ENCODE assay signal across 23 cellular contexts in genomic region chr10:73306171-73306708, GRCh38. TPM values are rescaled to one million over a fixed set of nuclear protein-coding genes. Genes with fewer than 3 reads are reported as not detected.
DNase-seq lines count a peak whose midpoint lies in the region; ATAC-seq, FAIRE-seq and TF ChIP-seq lines count a peak whose summit lies in the region.
"Had no signal": no experiment of that assay in that cellular context is flagged by ENCODE, and none has a peak within 500 bp of the region (broad histone marks: within the 10 kb centered on the region; RNA-seq: fewer than 3 reads in every experiment).

No MANE protein-coding gene starts in this region.

- no peak overlapping the region for H3K4me2 ChIP-seq in HepG2 (ENCODE audit: low read depth, low read length)
- no peak overlapping the region for H3K4me2 ChIP-seq in K562 (ENCODE audit: insufficient read depth, low read length)
- H3K4me2 ChIP-seq: A549; BLaER1 treated with 17β-estradiol and CSF1 and Interleukin-3, amounts not matched to agents 10 nM and 100 nM; GM23338 had no signal

- CTCF ChIA-PET in HepG2 (lab: Yijun Ruan, JAX; ENCODE audit: low intra/inter-chr PET ratio, low total read pairs): no interaction called here
- CTCF ChIA-PET in HEK293 (lab: Yijun Ruan, JAX): no interaction called here
- CTCF ChIA-PET in K562 (lab: Yijun Ruan, JAX; ENCODE audit: low intra/inter-chr PET ratio): interaction anchor here (0.6 kb wide), 1 partner anchor 448 kb away, joined by 3 read pairs; no protein-coding TSS in a partner anchor

- no peak for DNase-seq in HepG2 (ENCODE audit: low spot score)
- no peak for DNase-seq in right lobe of liver
- no peak for DNase-seq in K562 (ENCODE audit: extremely low read depth in 1 of 4, low spot score in 3 of 4)
- DNase-seq in DMS153 treated with DMSO at 0.1 percent for 48 hours (lab: John Stamatoyannopoulos, UW; ENCODE audit: unreplicated experiment): no peak
- no peak for DNase-seq in NCI-H2029 (lab: John Stamatoyannopoulos, UW)
- DNase-seq: 8988T; ACHN; AML-193; BE2C; Calu3; CD4-positive, alpha-beta memory T cell; COR-L47; DMS79 treated with DMSO at 0.1 percent for 48 hours; GF-D8; H9; HFFc6 had no signal

- no peaks in the 10 kb centered on the region for H3K9me1 ChIP-seq in K562 (ENCODE audit: control insufficient read depth, insufficient read depth, low read length)

- FAIRE-seq in HepG2 (lab: Jason Lieb, UNC) (no peak), K562 (lab: Jason Lieb, UNC) (no peak)
- FAIRE-seq: A549, GM12891 had no signal

- POLR2A ChIA-PET in HepG2 (lab: Yijun Ruan, JAX): no interaction called here
- POLR2A ChIA-PET in HEK293 (lab: Yijun Ruan, JAX): no interaction called here
- POLR2A ChIA-PET in K562 (lab: Yijun Ruan, JAX): interaction anchor here (0.8 to 1.0 kb wide), 2 partner anchors 8 to 13 kb away, joined by 3 read pairs; no protein-coding TSS in a partner anchor

- no peaks in the 10 kb centered on the region for H4K20me1 ChIP-seq in HepG2 (ENCODE audit: insufficient read depth, low read length)
- no peaks in the 10 kb centered on the region for H4K20me1 ChIP-seq in K562 (replicated peaks; ENCODE audit: control insufficient read depth, insufficient read depth, low read length)
- H4K20me1 ChIP-seq: BLaER1 treated with 17β-estradiol and CSF1 and Interleukin-3, amounts not matched to agents 10 nM and 100 nM had no signal

- BruUV-seq in HepG2 (replicated peaks; lab: Mats Ljungman, UMichigan) (no TSS peak), K562 (replicated peaks; lab: Mats Ljungman, UMichigan) (no TSS peak)

- TF ChIP-seq EP300 in HepG2 (IDR thresholded peaks at IDR 0.05; ENCODE audit: low read depth in 2 of 2, low read length in 2 of 2) (no peak), HepG2 (CRISPR knock-in tag; IDR thresholded peaks at IDR 0.05; ENCODE audit: borderline replicate concordance) (no peak), K562 (IDR thresholded peaks at IDR 0.05; ENCODE audit: low read length) (no peak)

- in situ Hi-C loops in HepG2 (cut with HindIII; ENCODE audit: extremely low pct_ligation_motif_present, low pct_unique_long_range_greater_than_20kb): no loop called here
- in situ Hi-C loops in K562 (cut with MboI): no loop called here

- no peak for TF ChIP-seq POLR2A in HepG2 (IDR thresholded peaks at IDR 0.05; ENCODE audit: insufficient read depth in 1 of 2, low read depth in 2 of 2, low read length in 2 of 2)
- TF ChIP-seq POLR2A in right lobe of liver (IDR thresholded peaks at IDR 0.05): no peak
- no peak for TF ChIP-seq POLR2A in K562 (conservative IDR thresholded peaks at IDR 0.05)

- TF ChIP-seq CTCF in HepG2 (CRISPR knock-in tag; IDR thresholded peaks at IDR 0.05) (no peak), right lobe of liver (IDR thresholded peaks at IDR 0.05) (no peak), HEK293 (tag by site-specific recombination; IDR thresholded peaks at IDR 0.05) (no peak), K562 (IDR thresholded peaks at IDR 0.05 in 2 of 3, conservative IDR thresholded peaks at IDR 0.05 in 1 of 3; ENCODE audit: insufficient read depth in 2 of 3, low read depth in 1 of 3, low read length in 3 of 3) (no peak)

- no peaks in the 10 kb centered on the region for H3K4me1 ChIP-seq in HepG2 (ENCODE audit: insufficient read depth, low read length)
- H3K4me1 ChIP-seq in right lobe of liver: no peaks in the 10 kb centered on the region
- no peaks in the 10 kb centered on the region for H3K4me1 ChIP-seq in HEK293 (ENCODE audit: control insufficient read depth, insufficient read depth, low read length)
- H3K4me1 ChIP-seq in K562 (replicated peaks in 1 of 2; ENCODE audit: control insufficient read depth in 2 of 2, insufficient read depth in 2 of 2, low read length in 2 of 2): no peaks in the 10 kb centered on the region
- H3K4me1 ChIP-seq: A549, BE2C had no signal

- no peaks in the 10 kb centered on the region for H3K9me3 ChIP-seq in HepG2 (ENCODE audit: low read length)
- peaks cover 0 to 7% (median 0%) of the 10 kb centered on the region in 4 donors for H3K9me3 ChIP-seq in right lobe of liver
- no peaks in the 10 kb centered on the region for H3K9me3 ChIP-seq in HEK293 (ENCODE audit: control insufficient read depth, insufficient read depth, low read depth, low read length)
- H3K9me3 ChIP-seq in K562 (replicated peaks; ENCODE audit: control insufficient read depth, insufficient read depth, low read depth, low read length): peaks cover 8% of the 10 kb centered on the region; the same call in 1 of the 2 replicates
- H3K9me3 ChIP-seq: BE2C had no signal

- no peak overlapping the region for H3K27ac ChIP-seq in HepG2 (ENCODE audit: extremely low read length, insufficient read depth, low read length)
- no peak overlapping the region for H3K27ac ChIP-seq in right lobe of liver
- H3K27ac ChIP-seq in HEK293 (ENCODE audit: extremely low read depth, low read depth, low read length): no peak overlapping the region
- H3K27ac ChIP-seq in K562 (ENCODE audit: extremely low read depth, low read depth, low read length): no peak overlapping the region
- H3K27ac ChIP-seq: A549; BLaER1 treated with 17β-estradiol and CSF1 and Interleukin-3, amounts not matched to agents 10 nM and 100 nM had no signal

- ATAC-seq in HepG2 (no peak), right lobe of liver (no peak), K562 (no peak), GM19467 (IDR thresholded peaks at IDR 0.05; ENCODE audit: unreplicated experiment) (no peak)
- ATAC-seq: A549, GM23338, HCT116 had no signal

- TF ChIP-seq RAD21 in HepG2 (CRISPR knock-in tag; IDR thresholded peaks at IDR 0.05) (no peak), K562 (CRISPR knock-in tag; conservative IDR thresholded peaks at IDR 0.05 in 1 of 2, IDR thresholded peaks at IDR 0.05 in 1 of 2) (no peak)

- H3K9ac ChIP-seq in HepG2 (ENCODE audit: insufficient read depth, low read depth, low read length): no peak overlapping the region
- H3K9ac ChIP-seq in K562 (ENCODE audit: insufficient read depth in 1 of 2, low read depth in 2 of 2, low read length in 2 of 2): no peak overlapping the region
- H3K9ac ChIP-seq: BLaER1 treated with 17β-estradiol and CSF1 and Interleukin-3, amounts not matched to agents 10 nM and 100 nM had no signal

- H3K27me3 ChIP-seq in HepG2 (ENCODE audit: control insufficient read depth in 1 of 2, insufficient read depth in 2 of 2, low read length in 2 of 2) (no peaks in the 10 kb centered on the region), right lobe of liver (no peaks in the 10 kb centered on the region), K562 (ENCODE audit: control insufficient read depth in 2 of 2, insufficient read depth in 2 of 2, low read length in 2 of 2) (no peaks in the 10 kb centered on the region)
- H3K27me3 ChIP-seq: BLaER1 treated with 17β-estradiol and CSF1 and Interleukin-3, amounts not matched to agents 10 nM and 100 nM had no signal

- intact Hi-C loops in HepG2 (cut with micrococcal nuclease; ENCODE audit: unreplicated experiment) (no loop called here), right lobe of liver (cut with DNase I) (no loop called here), K562 (cut with micrococcal nuclease) (no loop called here)

- H2AFZ ChIP-seq in HepG2 (ENCODE audit: low read length): no peak overlapping the region
- H2AFZ ChIP-seq in K562 (ENCODE audit: low read depth, low read length): no peak overlapping the region
- H2AFZ ChIP-seq: GM23338 had no signal

- H3K79me2 ChIP-seq in HepG2 (ENCODE audit: insufficient read depth, low read length) (no peaks in the 10 kb centered on the region), K562 (ENCODE audit: control insufficient read depth, insufficient read depth, low read length) (no peaks in the 10 kb centered on the region)

- H3K36me3 ChIP-seq in HepG2 (replicated peaks in 1 of 2; ENCODE audit: control insufficient read depth in 1 of 2, insufficient read depth in 2 of 2, low read length in 2 of 2): no peaks in the 10 kb centered on the region
- no peaks in the 10 kb centered on the region for H3K36me3 ChIP-seq in right lobe of liver
- H3K36me3 ChIP-seq in HEK293 (ENCODE audit: control insufficient read depth in 2 of 2, insufficient read depth in 1 of 2, low read length in 2 of 2): no peaks in the 10 kb centered on the region
- no peaks in the 10 kb centered on the region for H3K36me3 ChIP-seq in K562 (ENCODE audit: control insufficient read depth, insufficient read depth, low read length)
- H3K36me3 ChIP-seq: BE2C had no signal

- H3K4me3 ChIP-seq in HepG2 (replicated peaks in 1 of 3; ENCODE audit: insufficient read depth in 1 of 3, low read depth in 2 of 3, low read length in 3 of 3) (no peak overlapping the region), right lobe of liver (no peak overlapping the region), HEK293 (ENCODE audit: low read depth, low read length) (no peak overlapping the region), K562 (no peak overlapping the region)
- H3K4me3 ChIP-seq: A549; BLaER1 treated with 17β-estradiol and CSF1 and Interleukin-3, amounts not matched to agents 10 nM and 100 nM; GM23338 had no signal

RNA-seq across cellular contexts. Expression of gene CFAP70, which starts 52.4 kb away (rescaled TPM):
- total RNA-seq in HepG2 (2016; rRNA removed; fragmentation: Illumina TruSeq; extraction: Trizol) (0.13 and 0.27 TPM in 2 replicates), right lobe of liver (1 to 10 TPM in 5 of 6 experiments, under 1 TPM in 1; 0.98 to 2.6 (median 1.4) TPM), K562 (2014; rRNA removed) (0.27 and 0.45 TPM in 2 replicates), K562 (2014; rRNA removed; fragmentation: Illumina TruSeq; extraction: Trizol) (1.2 and 1.4 TPM in 2 replicates), K562 (2015; rRNA removed; fragmentation: Illumina TruSeq; extraction: Trizol) (1.4 and 1.6 TPM in 2 replicates), K562 (2021) (0.86 and 0.92 TPM in 2 replicates)
- 0.09 TPM in 1 of 2 replicates, not detected in the other for total RNA-seq in HepG2 (2016; cell fraction: cytosol; rRNA removed; fragmentation: Illumina TruSeq; extraction: Trizol; ENCODE audit: low read depth)
- total RNA-seq in HepG2 (2016; cell fraction: insoluble cytoplasmic fraction; rRNA removed; fragmentation: Illumina TruSeq; extraction: Trizol): 0.24 and 0.25 TPM in 2 replicates
- 0.06 and 0.10 TPM in 2 replicates for total RNA-seq in HepG2 (2016; cell fraction: membrane; rRNA removed; fragmentation: Illumina TruSeq; extraction: Trizol)
- 0.37 and 0.47 TPM in 2 replicates for total RNA-seq in HepG2 (2016; cell fraction: nucleus; rRNA removed; fragmentation: Illumina TruSeq; extraction: Trizol)
- polyA plus RNA-seq in HepG2 (2011; rRNA removed) (0.33 and 0.38 TPM in 2 replicates), K562 (2011; rRNA removed) (0.82 and 2.2 TPM in 2 replicates), K562 (2014; fragmentation: Illumina TruSeq; extraction: Trizol) (0.76 and 1.6 TPM in 2 replicates), K562 (2014; fragmentation: Nextera tagmentation; extraction: Ambion mirVana) (under 1 TPM; 0.52 to 0.60 TPM), K562 (2014; rRNA removed) (1.1 and 1.3 TPM in 2 replicates)
- polyA plus RNA-seq in HepG2 (2011; cell fraction: cytosol; rRNA removed): 0.08 and 0.14 TPM in 2 replicates
- 0.59 and 0.73 TPM in 2 replicates for polyA plus RNA-seq in HepG2 (2011; cell fraction: nucleus; rRNA removed)
- 0.24 and 0.31 TPM in 2 replicates for polyA plus RNA-seq in HepG2 (2012)
- polyA plus RNA-seq in HepG2 (2016; cell fraction: cytosol; fragmentation: Illumina TruSeq; extraction: Trizol; ENCODE audit: low read depth): not detected in 2 replicates
- 0.05 and 0.12 TPM in 2 replicates for polyA plus RNA-seq in HepG2 (2016; cell fraction: insoluble cytoplasmic fraction; fragmentation: Illumina TruSeq; extraction: Trizol; ENCODE audit: low read depth)
- not detected in 2 replicates for polyA plus RNA-seq in HepG2 (2016; cell fraction: membrane; fragmentation: Illumina TruSeq; extraction: Trizol; ENCODE audit: low read depth)
- 0.79 and 0.90 TPM in 2 replicates for polyA plus RNA-seq in HepG2 (2016; cell fraction: nucleus; fragmentation: Illumina TruSeq; extraction: Trizol; ENCODE audit: insufficient read depth, low read depth)
- 0.14 and 0.98 TPM in 2 replicates for polyA minus RNA-seq in HepG2 (2011; rRNA and poly(A)+ RNA removed; ENCODE audit: low replicate concordance)
- not detected in 2 replicates for polyA minus RNA-seq in HepG2 (2011; cell fraction: cytosol; rRNA and poly(A)+ RNA removed)
- 1.1 and 1.5 TPM in 2 replicates for polyA minus RNA-seq in HepG2 (2011; cell fraction: nucleus; rRNA and poly(A)+ RNA removed)
- total RNA-seq in K562 (2011; cell fraction: chromatin; rRNA removed; ENCODE audit: low replicate concordance): 1.5 and 4.2 TPM in 2 replicates
- total RNA-seq in K562 (2011; cell fraction: nucleolus; rRNA removed): 0.83 and 1.2 TPM in 2 replicates
- 1.4 and 1.7 TPM in 2 replicates for total RNA-seq in K562 (2011; cell fraction: nucleoplasm; rRNA removed)
- 0.09 and 0.65 TPM in 2 replicates for polyA plus RNA-seq in K562 (2011; cell fraction: cytosol; rRNA removed)
- 2.8 and 8.3 TPM in 2 replicates for polyA plus RNA-seq in K562 (2011; cell fraction: nucleus; rRNA removed)
- 1.5 and 7.8 TPM in 2 replicates for polyA plus RNA-seq in K562 (2012)
- 0.42 and 2.0 TPM in 2 replicates for polyA minus RNA-seq in K562 (2011; rRNA and poly(A)+ RNA removed)
- polyA minus RNA-seq in K562 (2011; cell fraction: cytosol; rRNA and poly(A)+ RNA removed): 0.27 and 0.48 TPM in 2 replicates
- 0.54 and 2.4 TPM in 2 replicates for polyA minus RNA-seq in K562 (2011; cell fraction: nucleus; rRNA and poly(A)+ RNA removed)

RNA-seq across cellular contexts. Expression of gene MRPS16, which starts 53.8 kb away (rescaled TPM):
- total RNA-seq in HepG2 (2016; rRNA removed; fragmentation: Illumina TruSeq; extraction: Trizol): 135 and 189 TPM in 2 replicates
- total RNA-seq in HepG2 (2016; cell fraction: cytosol; rRNA removed; fragmentation: Illumina TruSeq; extraction: Trizol; ENCODE audit: low read depth): 45.7 and 60.1 TPM in 2 replicates
- 136 and 203 TPM in 2 replicates for total RNA-seq in HepG2 (2016; cell fraction: insoluble cytoplasmic fraction; rRNA removed; fragmentation: Illumina TruSeq; extraction: Trizol)
- 93.5 and 107 TPM in 2 replicates for total RNA-seq in HepG2 (2016; cell fraction: membrane; rRNA removed; fragmentation: Illumina TruSeq; extraction: Trizol)
- 46.1 and 51.7 TPM in 2 replicates for total RNA-seq in HepG2 (2016; cell fraction: nucleus; rRNA removed; fragmentation: Illumina TruSeq; extraction: Trizol)
- polyA plus RNA-seq in HepG2 (2011; rRNA removed): 70.1 and 70.8 TPM in 2 replicates
- 71.9 and 101 TPM in 2 replicates for polyA plus RNA-seq in HepG2 (2011; cell fraction: cytosol; rRNA removed)
- 47.7 and 52.2 TPM in 2 replicates for polyA plus RNA-seq in HepG2 (2011; cell fraction: nucleus; rRNA removed)
- 46.9 and 60.5 TPM in 2 replicates for polyA plus RNA-seq in HepG2 (2012)
- 72.0 and 95.9 TPM in 2 replicates for polyA plus RNA-seq in HepG2 (2016; cell fraction: cytosol; fragmentation: Illumina TruSeq; extraction: Trizol; ENCODE audit: low read depth)
- polyA plus RNA-seq in HepG2 (2016; cell fraction: insoluble cytoplasmic fraction; fragmentation: Illumina TruSeq; extraction: Trizol; ENCODE audit: low read depth): 178 and 185 TPM in 2 replicates
- polyA plus RNA-seq in HepG2 (2016; cell fraction: membrane; fragmentation: Illumina TruSeq; extraction: Trizol; ENCODE audit: low read depth): 98.6 and 105 TPM in 2 replicates
- polyA plus RNA-seq in HepG2 (2016; cell fraction: nucleus; fragmentation: Illumina TruSeq; extraction: Trizol; ENCODE audit: insufficient read depth, low read depth): 94.8 and 101 TPM in 2 replicates
- polyA minus RNA-seq in HepG2 (2011; rRNA and poly(A)+ RNA removed; ENCODE audit: low replicate concordance): 139 and 229 TPM in 2 replicates
- 44.1 TPM in 2 replicates for polyA minus RNA-seq in HepG2 (2011; cell fraction: cytosol; rRNA and poly(A)+ RNA removed)
- 27.9 and 35.8 TPM in 2 replicates for polyA minus RNA-seq in HepG2 (2011; cell fraction: nucleus; rRNA and poly(A)+ RNA removed)
- total RNA-seq in right lobe of liver: 10 to 100 TPM; 40.5 to 58.4 (median 48.6) TPM
- 66.6 and 71.5 TPM in 2 replicates for total RNA-seq in K562 (2011; cell fraction: chromatin; rRNA removed; ENCODE audit: low replicate concordance)
- 56.3 and 60.4 TPM in 2 replicates for total RNA-seq in K562 (2011; cell fraction: nucleolus; rRNA removed)
- 80.6 and 100 TPM in 2 replicates for total RNA-seq in K562 (2011; cell fraction: nucleoplasm; rRNA removed)
- 120 and 170 TPM in 2 replicates for total RNA-seq in K562 (2014; rRNA removed)
- total RNA-seq in K562 (2014; rRNA removed; fragmentation: Illumina TruSeq; extraction: Trizol): 177 and 186 TPM in 2 replicates
- total RNA-seq in K562 (2015; rRNA removed; fragmentation: Illumina TruSeq; extraction: Trizol): 152 and 166 TPM in 2 replicates
- total RNA-seq in K562 (2021): 237 and 239 TPM in 2 replicates
- polyA plus RNA-seq in K562 (2011; rRNA removed): 159 and 168 TPM in 2 replicates
- 215 and 341 TPM in 2 replicates for polyA plus RNA-seq in K562 (2011; cell fraction: cytosol; rRNA removed)
- 84.4 and 85.4 TPM in 2 replicates for polyA plus RNA-seq in K562 (2011; cell fraction: nucleus; rRNA removed)
- 168 and 187 TPM in 2 replicates for polyA plus RNA-seq in K562 (2012)
- 120 and 141 TPM in 2 replicates for polyA plus RNA-seq in K562 (2014; fragmentation: Illumina TruSeq; extraction: Trizol)
- 10 to 100 TPM; 65.0 to 99.7 TPM for polyA plus RNA-seq in K562 (2014; fragmentation: Nextera tagmentation; extraction: Ambion mirVana)
- polyA plus RNA-seq in K562 (2014; rRNA removed): 146 and 191 TPM in 2 replicates
- 73.3 and 105 TPM in 2 replicates for polyA minus RNA-seq in K562 (2011; rRNA and poly(A)+ RNA removed)
- 54.8 and 84.6 TPM in 2 replicates for polyA minus RNA-seq in K562 (2011; cell fraction: cytosol; rRNA and poly(A)+ RNA removed)
- 32.7 and 55.5 TPM in 2 replicates for polyA minus RNA-seq in K562 (2011; cell fraction: nucleus; rRNA and poly(A)+ RNA removed)

RNA-seq across cellular contexts. Expression of gene DNAJC9, which starts 59.2 kb away (rescaled TPM):
- total RNA-seq in HepG2 (2016; rRNA removed; fragmentation: Illumina TruSeq; extraction: Trizol): 60.3 and 76.9 TPM in 2 replicates
- 13.2 TPM in 2 replicates for total RNA-seq in HepG2 (2016; cell fraction: cytosol; rRNA removed; fragmentation: Illumina TruSeq; extraction: Trizol; ENCODE audit: low read depth)
- 60.9 and 80.0 TPM in 2 replicates for total RNA-seq in HepG2 (2016; cell fraction: insoluble cytoplasmic fraction; rRNA removed; fragmentation: Illumina TruSeq; extraction: Trizol)
- total RNA-seq in HepG2 (2016; cell fraction: membrane; rRNA removed; fragmentation: Illumina TruSeq; extraction: Trizol): 32.4 and 33.9 TPM in 2 replicates
- total RNA-seq in HepG2 (2016; cell fraction: nucleus; rRNA removed; fragmentation: Illumina TruSeq; extraction: Trizol): 36.9 and 43.2 TPM in 2 replicates
- polyA plus RNA-seq in HepG2 (2011; rRNA removed): 13.4 and 15.9 TPM in 2 replicates
- polyA plus RNA-seq in HepG2 (2011; cell fraction: cytosol; rRNA removed): 11.3 and 11.9 TPM in 2 replicates
- polyA plus RNA-seq in HepG2 (2011; cell fraction: nucleus; rRNA removed): 35.4 and 37.6 TPM in 2 replicates
- 13.4 and 16.3 TPM in 2 replicates for polyA plus RNA-seq in HepG2 (2012)
- 9.4 and 10.9 TPM in 2 replicates for polyA plus RNA-seq in HepG2 (2016; cell fraction: cytosol; fragmentation: Illumina TruSeq; extraction: Trizol; ENCODE audit: low read depth)
- polyA plus RNA-seq in HepG2 (2016; cell fraction: insoluble cytoplasmic fraction; fragmentation: Illumina TruSeq; extraction: Trizol; ENCODE audit: low read depth): 60.5 and 63.2 TPM in 2 replicates
- 19.3 and 19.6 TPM in 2 replicates for polyA plus RNA-seq in HepG2 (2016; cell fraction: membrane; fragmentation: Illumina TruSeq; extraction: Trizol; ENCODE audit: low read depth)
- 59.2 and 60.2 TPM in 2 replicates for polyA plus RNA-seq in HepG2 (2016; cell fraction: nucleus; fragmentation: Illumina TruSeq; extraction: Trizol; ENCODE audit: insufficient read depth, low read depth)
- polyA minus RNA-seq in HepG2 (2011; rRNA and poly(A)+ RNA removed; ENCODE audit: low replicate concordance): 17.9 and 39.2 TPM in 2 replicates
- 6.5 and 8.3 TPM in 2 replicates for polyA minus RNA-seq in HepG2 (2011; cell fraction: cytosol; rRNA and poly(A)+ RNA removed)
- 35.7 and 36.1 TPM in 2 replicates for polyA minus RNA-seq in HepG2 (2011; cell fraction: nucleus; rRNA and poly(A)+ RNA removed)
- total RNA-seq in right lobe of liver: 1 to 10 TPM; 4.6 to 8.8 (median 5.4) TPM
- 90.4 and 196 TPM in 2 replicates for total RNA-seq in K562 (2011; cell fraction: chromatin; rRNA removed; ENCODE audit: low replicate concordance)
- 60.9 and 74.1 TPM in 2 replicates for total RNA-seq in K562 (2011; cell fraction: nucleolus; rRNA removed)
- 110 and 179 TPM in 2 replicates for total RNA-seq in K562 (2011; cell fraction: nucleoplasm; rRNA removed)
- total RNA-seq in K562 (2014; rRNA removed): 118 and 132 TPM in 2 replicates
- total RNA-seq in K562 (2014; rRNA removed; fragmentation: Illumina TruSeq; extraction: Trizol): 133 and 149 TPM in 2 replicates
- 119 and 124 TPM in 2 replicates for total RNA-seq in K562 (2015; rRNA removed; fragmentation: Illumina TruSeq; extraction: Trizol)
- total RNA-seq in K562 (2021): 97.6 and 101 TPM in 2 replicates
- polyA plus RNA-seq in K562 (2011; rRNA removed): 75.0 and 97.8 TPM in 2 replicates
- 57.3 and 71.3 TPM in 2 replicates for polyA plus RNA-seq in K562 (2011; cell fraction: cytosol; rRNA removed)
- polyA plus RNA-seq in K562 (2011; cell fraction: nucleus; rRNA removed): 62.5 and 90.3 TPM in 2 replicates
- 82.0 and 87.8 TPM in 2 replicates for polyA plus RNA-seq in K562 (2012)
- 100 and 102 TPM in 2 replicates for polyA plus RNA-seq in K562 (2014; fragmentation: Illumina TruSeq; extraction: Trizol)
- 10 to 100 TPM; 66.7 to 80.2 TPM for polyA plus RNA-seq in K562 (2014; fragmentation: Nextera tagmentation; extraction: Ambion mirVana)
- polyA plus RNA-seq in K562 (2014; rRNA removed): 111 and 121 TPM in 2 replicates
- polyA minus RNA-seq in K562 (2011; rRNA and poly(A)+ RNA removed): 117 and 124 TPM in 2 replicates
- polyA minus RNA-seq in K562 (2011; cell fraction: cytosol; rRNA and poly(A)+ RNA removed): 26.0 and 39.6 TPM in 2 replicates
- polyA minus RNA-seq in K562 (2011; cell fraction: nucleus; rRNA and poly(A)+ RNA removed): 49.4 and 90.7 TPM in 2 replicates

Comparison
In these comparisons a context has a peak if more than half of its experiments do, and no peak if none do; other contexts are left out.
1. Of the 241 proteins assayed by ChIP-seq in both HepG2 and K562: peak only in HepG2: none; only in K562: TRIM24; in both: none; in neither: 240.